In the genomic region with DNA sequence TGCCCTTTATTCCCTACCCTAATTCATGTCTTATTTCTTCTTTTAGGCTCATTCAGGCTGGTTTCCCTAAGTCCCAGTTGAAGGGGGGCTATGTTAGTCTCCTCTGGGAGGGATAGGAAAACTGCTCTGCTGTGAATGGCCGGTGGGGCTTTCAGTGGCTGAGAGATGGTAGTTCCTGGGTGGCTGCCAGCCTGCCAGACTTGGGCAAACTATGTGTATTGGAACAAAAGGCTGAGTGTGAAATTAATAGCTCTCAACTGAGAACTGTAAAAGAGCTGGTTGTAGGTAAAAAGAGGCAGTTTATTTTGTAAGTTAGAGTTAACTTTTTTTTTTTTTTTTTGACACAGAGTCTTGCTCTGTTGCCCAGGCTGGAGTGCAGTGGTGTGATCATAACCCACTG, we compare ENCODE assay signal across 12 cellular contexts. TPM values are rescaled to one million over a fixed set of nuclear protein-coding genes. Genes with fewer than 3 reads are reported as not detected.
DNase-seq lines count a peak whose midpoint lies in the region; ATAC-seq and TF ChIP-seq lines count a peak whose summit lies in the region.
"Had no signal": no experiment of that assay in that cellular context is flagged by ENCODE, and none has a peak within 500 bp of the region (broad histone marks: within the 10 kb centered on the region; RNA-seq: fewer than 3 reads in every experiment).

No MANE protein-coding gene starts in this region.

- H3K27me3 ChIP-seq in esophagus (ENCODE audit: control insufficient read depth in 1 of 2, insufficient read depth in 2 of 2, low read length in 2 of 2) (no peaks in the 10 kb centered on the region), tibial artery (no peaks in the 10 kb centered on the region)
- H3K27me3 ChIP-seq: SJCRH30 had no signal

- WGBS in esophagus, 2 donors = 31 to 54% methylated on average over 1 of the region's 1 CpG

- DNase-seq in NCI-H2196 (lab: John Stamatoyannopoulos, UW; ENCODE audit: unreplicated experiment) (peak; percentile 1), NCI-H2196 treated with DMSO at 0.1 percent for 48 hours (lab: John Stamatoyannopoulos, UW; ENCODE audit: unreplicated experiment) (no peak), NCI-H1105 treated with DMSO at 0.1 percent for 48 hours (lab: John Stamatoyannopoulos, UW) (peak; percentile 56), tibial artery (peak; percentile 33 to 76), EL (no peak), glomerular visceral epithelial cell (ENCODE audit: extremely low spot score) (no peak)
- DNase-seq: activated CD4-positive, alpha-beta memory T cell treated with anti-CD3 and anti-CD28 coated beads for 36 hours; activated naive CD8-positive, alpha-beta T cell treated with anti-CD3 and anti-CD28 coated beads, Interleukin-2, amount 50 U/mL, for 24 hours; MM.1S had no signal

- no peak for ATAC-seq in GM18861 (IDR thresholded peaks at IDR 0.05; ENCODE audit: unreplicated experiment)

- H3K9me3 ChIP-seq in esophagus (ENCODE audit: control insufficient read depth in 2 of 2, insufficient read depth in 1 of 2, low read depth in 1 of 2, low read length in 1 of 2) = no peaks in the 10 kb centered on the region
- H3K9me3 ChIP-seq in tibial artery = no peaks in the 10 kb centered on the region
- H3K9me3 ChIP-seq: SJCRH30 had no signal

- no peak overlapping the region for H3K4me3 ChIP-seq in esophagus (ENCODE audit: low read depth in 1 of 2, low read length in 2 of 2)
- no peak overlapping the region for H3K4me3 ChIP-seq in tibial artery
- H3K4me3 ChIP-seq: SJCRH30 had no signal

- peak overlapping the region; percentile 3 to 42 for H3K27ac ChIP-seq in esophagus (ENCODE audit: low read depth in 2 of 2, low read length in 1 of 2)
- H3K27ac ChIP-seq in tibial artery = peak overlapping the region; percentile 6 to 65
- H3K27ac ChIP-seq: SJCRH30 had no signal

- H3K36me3 ChIP-seq in esophagus (ENCODE audit: control insufficient read depth in 2 of 2, insufficient read depth in 2 of 2, low read length in 1 of 2) = no peaks in the 10 kb centered on the region
- H3K36me3 ChIP-seq in tibial artery = peaks cover 0 to 5% (median 0%) of the 10 kb centered on the region in 3 donors

- TF ChIP-seq CTCF in tibial artery (IDR thresholded peaks at IDR 0.05) = no peak

- H3K4me1 ChIP-seq in esophagus (ENCODE audit: control insufficient read depth in 2 of 2, insufficient read depth in 2 of 2, low read length in 1 of 2) (no peaks in the 10 kb centered on the region), tibial artery (peaks cover 0 to 82% (median 29%) of the 10 kb centered on the region in 4 donors)

- intact Hi-C loops in tibial artery (cut with DNase I; ENCODE audit: low total_unique reads) = no loop called here

RNA-seq across cellular contexts. Expression of gene ARHGAP10, which starts 28.8 kb away (rescaled TPM):
- polyA plus RNA-seq in esophagus = 10 to 100 TPM; 31.2 to 53.9 TPM

Comparison
In these comparisons a context has a peak if more than half of its experiments do, and no peak if none do; other contexts are left out.
1. DNase-seq: peak in NCI-H2196 (single experiment), NCI-H1105 treated with DMSO at 0.1 percent for 48 hours (single experiment) and tibial artery (2 of 2); none in NCI-H2196 treated with DMSO at 0.1 percent for 48 hours (single experiment), EL (single experiment) and glomerular visceral epithelial cell (single experiment).